Comparison of ENCODE assay signal across 8 cellular contexts in genomic region chr10:73848821-73849489, GRCh38. TPM values are rescaled to one million over a fixed set of nuclear protein-coding genes. Genes with fewer than 3 reads are reported as not detected.
DNase-seq lines count a peak whose midpoint lies in the region; ATAC-seq and TF ChIP-seq lines count a peak whose summit lies in the region.

No MANE protein-coding gene starts in this region.

- intact Hi-C loops in left lung (cut with DNase I): loop anchor here in 1 of 2 donors (2.0 kb wide), 1 partner anchor 30 kb away; no protein-coding TSS in a partner anchor

- TF ChIP-seq CTCF in left lung (IDR thresholded peaks at IDR 0.05): peak; percentile 100

- no peak overlapping the region for H3K4me3 ChIP-seq in left lung

- H3K9me3 ChIP-seq in left lung: no peaks in the 10 kb centered on the region

- peak; percentile 90 for DNase-seq in AG08396 (ENCODE audit: low spot score)
- DNase-seq in NCI-H226: peak; percentile 41
- DNase-seq in activated CD4-positive, alpha-beta T cell treated with anti-CD3 and anti-CD28 coated beads for 4 hours: peak; percentile 86 to 93
- DNase-seq in cerebellum (ENCODE audit: low spot score): peak; percentile 86
- DNase-seq in left lung: peak; percentile 77 to 93
- DNase-seq in stimulated activated CD4-positive, alpha-beta T cell treated with anti-CD3 and anti-CD28 coated beads, Interleukin-4, amount 100 ng/mL, for 1 hour: peak; percentile 91

- H3K27me3 ChIP-seq in left lung: no peaks in the 10 kb centered on the region

- peak overlapping the region in 1 of 2 donors; percentile 70 for H3K27ac ChIP-seq in left lung

- peaks cover 2 to 32% of the 10 kb centered on the region in 2 donors for H3K4me1 ChIP-seq in left lung

- ATAC-seq in GM18858 (IDR thresholded peaks at IDR 0.05; ENCODE audit: unreplicated experiment) (peak; percentile 90), HG03097 (IDR thresholded peaks at IDR 0.05; ENCODE audit: low FRiP score, unreplicated experiment) (peak; percentile 60), left lung (peak; percentile 87)

- H3K36me3 ChIP-seq in left lung: peaks cover 0 to 87% of the 10 kb centered on the region in 2 donors

RNA-seq across cellular contexts. Expression of gene CAMK2G, which starts 25.4 kb away (rescaled TPM):
- total RNA-seq in cerebellum (35.9 TPM), left lung (10 to 100 TPM; 28.9 to 36.6 TPM)

RNA-seq across cellular contexts. Expression of gene NDST2, which starts 37.6 kb away (rescaled TPM):
- 19.1 TPM for total RNA-seq in cerebellum
- 10 to 100 TPM; 24.1 to 32.2 TPM for total RNA-seq in left lung

Comparison
In these comparisons a context has a peak if more than half of its experiments do, and no peak if none do; other contexts are left out.
1. DNase-seq: peak in every context shown above with its lines; median percentile 91 in stimulated activated CD4-positive, alpha-beta T cell treated with anti-CD3 and anti-CD28 coated beads, Interleukin-4, amount 100 ng/mL, for 1 hour; 90 in AG08396; 90 in activated CD4-positive, alpha-beta T cell treated with anti-CD3 and anti-CD28 coated beads for 4 hours; 86 in cerebellum; 85 in left lung; 41 in NCI-H226.